ENCODE assay signal across 8 cellular contexts in the genomic region with DNA sequence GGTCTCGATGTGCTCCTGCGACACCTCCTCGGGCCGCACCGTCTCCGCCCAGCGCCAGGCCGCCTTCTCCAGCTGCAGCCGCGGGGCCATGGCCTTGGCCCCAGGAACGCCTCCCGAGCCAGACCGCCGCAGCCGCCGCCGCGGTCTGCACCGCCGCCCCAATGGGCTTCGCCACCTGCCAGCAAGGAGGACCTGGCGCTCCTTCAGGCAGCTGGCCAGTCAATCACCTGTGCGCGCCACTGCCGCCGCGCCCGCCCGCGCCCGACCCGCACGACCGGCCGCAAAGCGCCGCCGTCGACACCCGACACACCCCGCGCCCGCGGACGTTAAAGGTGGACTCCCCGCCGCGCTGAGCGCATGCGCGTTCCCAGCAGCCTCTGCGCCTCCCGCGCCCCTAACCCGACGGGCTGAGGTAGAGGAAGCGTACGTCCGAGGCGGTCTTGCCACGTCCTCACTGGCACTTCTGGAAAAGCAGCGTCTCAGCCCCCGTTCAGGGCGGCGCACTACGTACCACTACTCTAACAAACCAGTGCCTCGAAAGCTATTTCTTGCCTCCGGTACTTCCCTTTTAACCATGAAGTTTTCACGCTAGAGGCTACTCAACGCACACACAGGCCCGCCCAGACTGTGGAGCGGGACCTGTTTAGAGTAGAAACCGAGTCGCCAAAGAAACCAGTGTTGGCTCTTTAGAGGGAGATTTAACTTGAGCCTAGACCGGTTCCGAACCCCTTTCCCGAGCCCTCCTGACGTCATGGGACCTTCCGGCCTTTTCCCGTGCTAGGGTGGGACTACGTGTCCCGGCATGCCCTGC. TPM values are rescaled to one million over a fixed set of nuclear protein-coding genes. Genes with fewer than 3 reads are reported as not detected.
A peak's percentile ranks its signal among the peaks of the same experiment; 100 is the strongest.
DNase-seq lines count a peak whose midpoint lies in the region; ATAC-seq lines count a peak whose summit lies in the region.

A gene with protein sequence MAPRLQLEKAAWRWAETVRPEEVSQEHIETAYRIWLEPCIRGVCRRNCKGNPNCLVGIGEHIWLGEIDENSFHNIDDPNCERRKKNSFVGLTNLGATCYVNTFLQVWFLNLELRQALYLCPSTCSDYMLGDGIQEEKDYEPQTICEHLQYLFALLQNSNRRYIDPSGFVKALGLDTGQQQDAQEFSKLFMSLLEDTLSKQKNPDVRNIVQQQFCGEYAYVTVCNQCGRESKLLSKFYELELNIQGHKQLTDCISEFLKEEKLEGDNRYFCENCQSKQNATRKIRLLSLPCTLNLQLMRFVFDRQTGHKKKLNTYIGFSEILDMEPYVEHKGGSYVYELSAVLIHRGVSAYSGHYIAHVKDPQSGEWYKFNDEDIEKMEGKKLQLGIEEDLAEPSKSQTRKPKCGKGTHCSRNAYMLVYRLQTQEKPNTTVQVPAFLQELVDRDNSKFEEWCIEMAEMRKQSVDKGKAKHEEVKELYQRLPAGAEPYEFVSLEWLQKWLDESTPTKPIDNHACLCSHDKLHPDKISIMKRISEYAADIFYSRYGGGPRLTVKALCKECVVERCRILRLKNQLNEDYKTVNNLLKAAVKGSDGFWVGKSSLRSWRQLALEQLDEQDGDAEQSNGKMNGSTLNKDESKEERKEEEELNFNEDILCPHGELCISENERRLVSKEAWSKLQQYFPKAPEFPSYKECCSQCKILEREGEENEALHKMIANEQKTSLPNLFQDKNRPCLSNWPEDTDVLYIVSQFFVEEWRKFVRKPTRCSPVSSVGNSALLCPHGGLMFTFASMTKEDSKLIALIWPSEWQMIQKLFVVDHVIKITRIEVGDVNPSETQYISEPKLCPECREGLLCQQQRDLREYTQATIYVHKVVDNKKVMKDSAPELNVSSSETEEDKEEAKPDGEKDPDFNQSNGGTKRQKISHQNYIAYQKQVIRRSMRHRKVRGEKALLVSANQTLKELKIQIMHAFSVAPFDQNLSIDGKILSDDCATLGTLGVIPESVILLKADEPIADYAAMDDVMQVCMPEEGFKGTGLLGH (minus strand): TSS at position 282 of the 811 bp plus-strand sequence. CDS start 192 bp downstream, at position 90.

- peaks cover 0 to 12% (median 9%) of the 10 kb centered on the region in 11 experiments; a peak in 18 of 22 replicates for H3K9me3 ChIP-seq in BLaER1 treated with 17β-estradiol and CSF1 and Interleukin-3, amounts not matched to agents 10 nM and 100 nM (replicated peaks in 1 of 11)

- H3K36me3 ChIP-seq in BLaER1 treated with 17β-estradiol and CSF1 and Interleukin-3, amounts not matched to agents 10 nM and 100 nM: peaks cover 0 to 16% (median 5%) of the 10 kb centered on the region in 11 experiments; a peak in 8 of 22 replicates

- H3K27ac ChIP-seq in BLaER1 treated with 17β-estradiol and CSF1 and Interleukin-3, amounts not matched to agents 10 nM and 100 nM: peak within 1 kb of the TSS; percentile 95 to 100 (median 98)

- H3K4me2 ChIP-seq in BLaER1 treated with 17β-estradiol and CSF1 and Interleukin-3, amounts not matched to agents 10 nM and 100 nM: peak within 1 kb of the TSS; percentile 75 to 97 (median 92)

- H3K4me1 ChIP-seq in BLaER1 treated with 17β-estradiol and CSF1 and Interleukin-3, amounts not matched to agents 10 nM and 100 nM: peaks cover 21 to 45% (median 27%) of the 10 kb centered on the region in 10 experiments

- DNase-seq in NCI-H748 treated with DMSO at 0.1 percent for 48 hours (lab: John Stamatoyannopoulos, UW): peak; percentile 57
- DNase-seq in activated CD4-positive, alpha-beta T cell treated with anti-CD3 and anti-CD28 coated beads, Interleukin-2, amount 50 U/mL, for 24 hours (ENCODE audit: low read depth in 1 of 2, low spot score in 1 of 2): peak; percentile 94 to 96
- peak; percentile 97 for DNase-seq in dedifferentiated amniotic fluid mesenchymal stem cell (ENCODE audit: extremely low spot score)
- peak; percentile 98 for DNase-seq in left lobe of liver (ENCODE audit: low spot score)
- DNase-seq in stimulated activated CD4-positive, alpha-beta T cell treated with anti-CD3 and anti-CD28 coated beads, Interleukin-2, amount 100 ng/mL, for 24 hours: peak; percentile 97

- peak within 1 kb of the TSS; percentile 91 to 100 (median 96) for H3K9ac ChIP-seq in BLaER1 treated with 17β-estradiol and CSF1 and Interleukin-3, amounts not matched to agents 10 nM and 100 nM

- ATAC-seq in GM19397 (IDR thresholded peaks at IDR 0.05; ENCODE audit: unreplicated experiment): peak; percentile 74
- ATAC-seq in HG03565 (IDR thresholded peaks at IDR 0.05; ENCODE audit: unreplicated experiment): peak; percentile 53
- peak; percentile 90 for ATAC-seq in left lobe of liver

- peaks cover 0 to 41% (median 19%) of the 10 kb centered on the region in 11 experiments; a peak in 12 of 22 replicates for H4K20me1 ChIP-seq in BLaER1 treated with 17β-estradiol and CSF1 and Interleukin-3, amounts not matched to agents 10 nM and 100 nM

- peak within 1 kb of the TSS; percentile 80 to 99 (median 94) for H3K4me3 ChIP-seq in BLaER1 treated with 17β-estradiol and CSF1 and Interleukin-3, amounts not matched to agents 10 nM and 100 nM

- no peaks in the 10 kb centered on the region for H3K27me3 ChIP-seq in BLaER1 treated with 17β-estradiol and CSF1 and Interleukin-3, amounts not matched to agents 10 nM and 100 nM

RNA-seq across cellular contexts. Expression of the gene that starts here (rescaled TPM):
- total RNA-seq in left lobe of liver: 22.7 TPM

Comparison
In these comparisons a context has a peak if more than half of its experiments do, and no peak if none do; other contexts are left out.
1. Peak in every context shown above with its lines: DNase-seq, ATAC-seq, H3K4me3 ChIP-seq and H3K27ac ChIP-seq.